In the genomic region with DNA sequence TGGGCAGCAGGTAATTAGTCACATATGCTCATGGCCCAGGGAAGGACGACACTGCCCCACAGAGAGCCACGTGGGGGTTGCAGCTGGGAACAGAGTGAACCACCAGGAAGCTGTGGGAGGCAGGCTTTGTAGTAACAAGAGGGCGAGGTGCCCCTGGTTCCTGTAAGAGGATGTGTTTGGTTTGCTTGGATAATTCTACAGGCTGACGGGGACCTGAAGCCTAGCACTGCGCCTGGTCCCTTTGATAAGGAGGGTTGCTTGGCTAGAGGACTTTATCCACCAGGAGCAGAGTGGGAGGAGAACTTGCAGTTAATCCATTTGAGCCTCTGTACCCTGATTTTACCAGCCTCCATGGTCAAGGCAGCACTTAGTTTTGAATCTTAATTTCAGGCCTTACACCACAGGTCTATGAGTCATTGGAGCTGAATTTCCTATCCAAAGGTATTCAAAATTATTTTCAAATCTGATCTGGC, we compare ENCODE assay signal across 12 cellular contexts.
DNase-seq lines count a peak whose midpoint lies in the region; ATAC-seq and TF ChIP-seq lines count a peak whose summit lies in the region.
"Had no signal": no experiment of that assay in that cellular context is flagged by ENCODE, and none has a peak within 500 bp of the region (broad histone marks: within the 10 kb centered on the region; RNA-seq: fewer than 3 reads in every experiment).

No MANE protein-coding gene starts in this region.

- no peaks in the 10 kb centered on the region for H3K27me3 ChIP-seq in uterus

- H3K4me1 Mint-ChIP-seq in activated naive CD8-positive, alpha-beta T cell treated with anti-CD3 and anti-CD28 coated beads for 36 hours, result peaks cover 4% of the 10 kb centered on the region
- H3K4me1 Mint-ChIP-seq: neural crest cell had no signal

- peaks cover 3% of the 10 kb centered on the region for H3K9me3 Mint-ChIP-seq in activated naive CD8-positive, alpha-beta T cell treated with anti-CD3 and anti-CD28 coated beads for 36 hours

- H3K9me3 ChIP-seq in uterus, result no peaks in the 10 kb centered on the region

- POLR2A ChIA-PET in GM10248 (lab: Yijun Ruan, JAX), result no interaction called here

- no peaks in the 10 kb centered on the region for H3K36me3 ChIP-seq in uterus

- H3K4me3 Mint-ChIP-seq in activated naive CD8-positive, alpha-beta T cell treated with anti-CD3 and anti-CD28 coated beads for 36 hours, result no peak overlapping the region
- H3K4me3 Mint-ChIP-seq: activated T-cell treated with anti-CD3 and anti-CD28 coated beads, Interleukin-2, amount 50 U/mL, for 72 hours; neural crest cell had no signal

- TF ChIP-seq CTCF in GM10248 (IDR thresholded peaks at IDR 0.05; ENCODE audit: control extremely low read depth, extremely low read depth, low read depth, missing control alignments) (no peak), uterus (IDR thresholded peaks at IDR 0.05) (no peak)

- no peak for ATAC-seq in GM19395 (IDR thresholded peaks at IDR 0.05; ENCODE audit: unreplicated experiment)
- ATAC-seq: activated T-cell treated with anti-CD3 and anti-CD28 coated beads, Interleukin-2, amount 50 U/mL, for 72 hours had no signal

- DNase-seq in H4 (ENCODE audit: low spot score) (peak; percentile 34), RPMI7951 (ENCODE audit: low read depth) (peak; percentile 8), epithelial cell of prostate (ENCODE audit: low read depth, low spot score) (no peak), myocyte (ENCODE audit: low read depth) (peak; percentile 34), GM10248 (ENCODE audit: extremely low spot score) (no peak), uterus (no peak)
- DNase-seq in activated naive CD8-positive, alpha-beta T cell treated with anti-CD3 and anti-CD28 coated beads for 36 hours, result no peak
- DNase-seq: activated T-cell treated with anti-CD3 and anti-CD28 coated beads, Interleukin-2, amount 50 U/mL, for 72 hours; NCI-H69; stimulated activated CD4-positive, alpha-beta T cell treated with anti-CD3 and anti-CD28 coated beads, Interleukin-2, amount 100 ng/mL, for 48 hours had no signal

- H3K36me3 Mint-ChIP-seq in activated naive CD8-positive, alpha-beta T cell treated with anti-CD3 and anti-CD28 coated beads for 36 hours, result no peaks in the 10 kb centered on the region

- no peak overlapping the region for H3K27ac Mint-ChIP-seq in activated naive CD8-positive, alpha-beta T cell treated with anti-CD3 and anti-CD28 coated beads for 36 hours
- H3K27ac Mint-ChIP-seq: activated T-cell treated with anti-CD3 and anti-CD28 coated beads, Interleukin-2, amount 50 U/mL, for 72 hours had no signal

- no peak for TF ChIP-seq POLR2A in uterus (IDR thresholded peaks at IDR 0.05)

- H3K4me3 ChIP-seq in uterus, result no peak overlapping the region

- intact Hi-C loops in uterus (cut with DNase I; ENCODE audit: low total_unique reads), result no loop called here

- H3K27me3 Mint-ChIP-seq in activated naive CD8-positive, alpha-beta T cell treated with anti-CD3 and anti-CD28 coated beads for 36 hours, result peaks cover 3% of the 10 kb centered on the region

- no peaks in the 10 kb centered on the region for H3K4me1 ChIP-seq in uterus

- CTCF ChIA-PET in GM10248 (lab: Yijun Ruan, JAX), result interaction anchor here (1.0 to 1.1 kb wide), 2 partner anchors 9 to 74 kb away, joined by 3 to 4 read pairs; no protein-coding TSS in a partner anchor

- H3K27ac ChIP-seq in epithelial cell of prostate (peak overlapping the region; percentile 79), uterus (no peak overlapping the region)

Comparison
In these comparisons a context has a peak if more than half of its experiments do, and no peak if none do; other contexts are left out.
1. DNase-seq: peak in H4 (single experiment), RPMI7951 (single experiment) and myocyte (single experiment); none in epithelial cell of prostate (single experiment), activated naive CD8-positive, alpha-beta T cell treated with anti-CD3 and anti-CD28 coated beads for 36 hours (single experiment), GM10248 (single experiment) and uterus (0 of 2).